ENCODE assay signal across 8 cellular contexts in the genomic region with DNA sequence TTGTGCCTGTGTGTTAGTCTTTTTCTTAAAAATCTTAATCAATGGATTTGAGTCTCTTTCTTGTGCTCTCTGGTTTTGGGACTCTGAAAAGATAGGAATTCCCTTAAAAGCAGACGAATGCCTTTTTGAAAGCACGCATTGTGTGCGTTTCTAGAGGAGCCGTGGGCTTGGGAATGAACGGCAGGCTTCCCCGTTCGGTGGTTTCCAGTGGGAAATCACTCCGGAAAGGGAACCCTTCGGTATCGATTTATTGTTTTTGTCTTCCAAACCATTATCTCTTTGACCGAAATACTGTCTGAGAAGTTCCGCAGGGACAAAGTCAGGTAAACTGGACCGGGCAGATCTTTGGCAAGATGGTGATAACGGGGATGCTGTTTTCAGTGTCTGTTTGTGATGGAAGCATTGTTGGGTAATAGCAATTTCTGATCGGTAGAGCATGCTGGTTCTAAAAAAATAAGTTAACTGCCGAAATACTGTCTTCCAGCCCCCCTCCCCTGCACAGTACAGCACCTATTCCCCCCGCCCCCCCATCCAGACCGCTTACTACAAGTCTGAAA. TPM values are rescaled to one million over a fixed set of nuclear protein-coding genes. Genes with fewer than 3 reads are reported as not detected.
DNase-seq lines count a peak whose midpoint lies in the region; ATAC-seq and TF ChIP-seq lines count a peak whose summit lies in the region.

No MANE protein-coding gene starts in this region.

- H3K27ac Mint-ChIP-seq in neural crest cell (ENCODE audit: unreplicated experiment), result peak overlapping the region; percentile 88

- DNase-seq in DND-41 (no peak), NCI-H345 (lab: John Stamatoyannopoulos, UW) (peak; percentile 30), neural crest cell (ENCODE audit: low read depth, low spot score) (no peak), glomerular visceral epithelial cell (ENCODE audit: extremely low spot score) (no peak)
- no peak for DNase-seq in stimulated activated naive CD4-positive, alpha-beta T cell treated with Interleukin-2 at 50 U/mL for 16 hours (lab: John Stamatoyannopoulos, UW)

- no peaks in the 10 kb centered on the region for H3K9me3 Mint-ChIP-seq in neural crest cell

- no peaks in the 10 kb centered on the region for H3K9me3 ChIP-seq in DND-41 (ENCODE audit: insufficient read depth, low read length, severe bottlenecking)
- no peaks in the 10 kb centered on the region for H3K9me3 ChIP-seq in duodenal mucosa (ENCODE audit: control insufficient read depth in 1 of 2, low read length in 2 of 2)

- H3K4me1 ChIP-seq in DND-41 (ENCODE audit: insufficient read depth, low read length) (peaks cover 32% of the 10 kb centered on the region), duodenal mucosa (ENCODE audit: control insufficient read depth in 1 of 2, insufficient read depth in 2 of 2, low read length in 2 of 2) (peaks cover 0 to 9% of the 10 kb centered on the region in 2 donors)

- peak overlapping the region; percentile 80 for H3K4me2 ChIP-seq in DND-41 (ENCODE audit: insufficient read depth, low read length)

- no peaks in the 10 kb centered on the region for H3K36me3 ChIP-seq in DND-41 (ENCODE audit: insufficient read depth, low read length)
- no peaks in the 10 kb centered on the region for H3K36me3 ChIP-seq in duodenal mucosa (ENCODE audit: control insufficient read depth in 1 of 2, insufficient read depth in 2 of 2, low read length in 2 of 2)

- TF ChIP-seq CTCF in DND-41 (IDR thresholded peaks at IDR 0.05; ENCODE audit: borderline replicate concordance, extremely low read depth, low read length, poor library complexity, severe bottlenecking), result no peak
- TF ChIP-seq CTCF in neural crest cell (conservative IDR thresholded peaks at IDR 0.05), result no peak

- ATAC-seq in DND-41 (ENCODE audit: insufficient read depth, low read depth), result no peak
- ATAC-seq in HG03196 (IDR thresholded peaks at IDR 0.05; ENCODE audit: unreplicated experiment), result no peak
- ATAC-seq in HG02798 (IDR thresholded peaks at IDR 0.05; ENCODE audit: poor library complexity, unreplicated experiment), result no peak

- H3K4me3 Mint-ChIP-seq in neural crest cell, result no peak overlapping the region

- H3K4me3 ChIP-seq in DND-41 (ENCODE audit: low read depth in 1 of 2, low read length in 2 of 2), result peak overlapping the region in 1 of 2 experiments; percentile 66; a peak in 3 of 4 replicates
- H3K4me3 ChIP-seq in duodenal mucosa (ENCODE audit: low read depth in 1 of 2, low read length in 2 of 2), result peak overlapping the region; percentile 62 to 71

- peaks cover 6% of the 10 kb centered on the region for H3K27me3 Mint-ChIP-seq in neural crest cell (ENCODE audit: low read depth)

- H3K79me2 ChIP-seq in DND-41 (ENCODE audit: insufficient read depth, low read length), result no peaks in the 10 kb centered on the region

- no peaks in the 10 kb centered on the region for H4K20me1 ChIP-seq in DND-41 (ENCODE audit: insufficient read depth, low read length)

- H3K27ac ChIP-seq in DND-41 (ENCODE audit: low read length) (no peak overlapping the region; the same call in 1 of the 2 replicates), duodenal mucosa (ENCODE audit: low read depth, low read length) (peak overlapping the region; percentile 52)

- peak overlapping the region; percentile 72; the same call in 1 of the 2 replicates for H3K9ac ChIP-seq in DND-41 (ENCODE audit: low read depth, low read length)
- peak overlapping the region; percentile 23 to 39 for H3K9ac ChIP-seq in duodenal mucosa (ENCODE audit: low read depth in 1 of 2, low read length in 2 of 2)

- H3K36me3 Mint-ChIP-seq in neural crest cell (ENCODE audit: low read depth), result no peaks in the 10 kb centered on the region

- H3K4me1 Mint-ChIP-seq in neural crest cell, result peaks cover 20% of the 10 kb centered on the region

- peak overlapping the region; percentile 22; the same call in 1 of the 2 replicates for H2AFZ ChIP-seq in DND-41 (ENCODE audit: low read depth, low read length)

- H3K27me3 ChIP-seq in DND-41 (ENCODE audit: insufficient read depth, low read length, poor library complexity) (peaks cover 33% of the 10 kb centered on the region), duodenal mucosa (ENCODE audit: control insufficient read depth in 1 of 2, insufficient read depth in 2 of 2, low read length in 2 of 2) (peaks cover 9 to 28% of the 10 kb centered on the region in 2 donors)

RNA-seq across cellular contexts. Expression of gene SETBP1, which starts 0.4 kb away (rescaled TPM):
- total RNA-seq in neural crest cell, result 38.9 and 39.3 TPM in 2 replicates
